Comparison of ENCODE assay signal across 26 cellular contexts in genomic region chr17:75740631-75741077, GRCh38. TPM values are rescaled to one million over a fixed set of nuclear protein-coding genes. Genes with fewer than 3 reads are reported as not detected.
DNase-seq lines count a peak whose midpoint lies in the region; ATAC-seq, FAIRE-seq and TF ChIP-seq lines count a peak whose summit lies in the region.
"Had no signal": no experiment of that assay in that cellular context is flagged by ENCODE, and none has a peak within 500 bp of the region (broad histone marks: within the 10 kb centered on the region; RNA-seq: fewer than 3 reads in every experiment).

No MANE protein-coding gene starts in this region.

- H2AFZ ChIP-seq in OCI-LY3 (ENCODE audit: low read depth, low read length) (no peak overlapping the region), K562 (ENCODE audit: low read depth, low read length) (peak overlapping the region; percentile 20; the same call in 1 of the 2 replicates), neuronal stem cell (ENCODE audit: low read length) (no peak overlapping the region)

- peak overlapping the region; percentile 65 for H2AK5ac ChIP-seq in neuronal stem cell (ENCODE audit: low read depth, low read length)

- H3K9me3 ChIP-seq in OCI-LY3 (ENCODE audit: insufficient read depth, low read length) = no peaks in the 10 kb centered on the region
- H3K9me3 ChIP-seq in K562 (replicated peaks; ENCODE audit: control insufficient read depth, insufficient read depth, low read depth, low read length) = no peaks in the 10 kb centered on the region
- no peaks in the 10 kb centered on the region for H3K9me3 ChIP-seq in neuronal stem cell (replicated peaks in 1 of 2; ENCODE audit: control insufficient read depth in 2 of 2, insufficient read depth in 1 of 2, low read depth in 1 of 2, low read length in 2 of 2)
- H3K9me3 ChIP-seq in CD8-positive, alpha-beta memory T cell (ENCODE audit: low read length) = no peaks in the 10 kb centered on the region

- no peak for FAIRE-seq in K562 (lab: Jason Lieb, UNC)
- FAIRE-seq: GM12892, GM19239 had no signal

- no peak overlapping the region for H3K4ac ChIP-seq in neuronal stem cell (ENCODE audit: low read length)

- no peak overlapping the region for H3K27ac Mint-ChIP-seq in CD8-positive, alpha-beta memory T cell
- H3K27ac Mint-ChIP-seq: T-helper 17 cell had no signal

- H4K20me1 ChIP-seq in OCI-LY3 (ENCODE audit: insufficient read depth, low read length) = no peaks in the 10 kb centered on the region
- H4K20me1 ChIP-seq in K562 (replicated peaks; ENCODE audit: control insufficient read depth, insufficient read depth, low read length) = peaks cover 3% of the 10 kb centered on the region; the same call in 1 of the 2 replicates

- CTCF ChIA-PET in K562 (lab: Yijun Ruan, JAX; ENCODE audit: low intra/inter-chr PET ratio) = no interaction called here
- CTCF ChIA-PET in CD8-positive, alpha-beta memory T cell (lab: Charles Lee) = no interaction called here

- H2BK12ac ChIP-seq in neuronal stem cell (ENCODE audit: low read length) = peak overlapping the region; percentile 73

- H2BK120ac ChIP-seq in neuronal stem cell (ENCODE audit: low read depth, low read length) = no peak overlapping the region

- DNase-seq in H7 = peak; percentile 78
- DNase-seq in K562 (ENCODE audit: extremely low read depth in 1 of 4, low spot score in 3 of 4) = no peak
- DNase-seq in neuronal stem cell (ENCODE audit: low spot score) = no peak
- DNase-seq in CD8-positive, alpha-beta memory T cell = no peak
- DNase-seq: DMS153; DND-41; HCEC 1CT; MV-4-11; NCI-H1105; NCI-H146; NCI-H1930; NCI-H446; NCI-H526; NCI-H82; NK-92 treated with Interleukin-12 subunit alpha and Interleukin-12 subunit beta, amount 100 ng/mL, for 24 hours; RPMI8226; SIG-M5; T-helper 17 cell had no signal

- H3K27me3 ChIP-seq in H7 (ENCODE audit: control insufficient read depth, insufficient read depth, low read length) (no peaks in the 10 kb centered on the region), OCI-LY3 (ENCODE audit: low read depth, low read length) (no peaks in the 10 kb centered on the region), K562 (ENCODE audit: control insufficient read depth in 2 of 2, insufficient read depth in 2 of 2, low read length in 2 of 2) (peaks cover 0 to 8% of the 10 kb centered on the region in 2 experiments; a peak in 2 of 5 replicates), neuronal stem cell (ENCODE audit: control insufficient read depth in 3 of 3, insufficient read depth in 3 of 3, low read depth in 1 of 3, low read length in 3 of 3) (peaks cover 0 to 11% (median 0%) of the 10 kb centered on the region in 3 experiments)
- H3K27me3 ChIP-seq in CD8-positive, alpha-beta memory T cell (ENCODE audit: insufficient read depth, low read length, poor library complexity, severe bottlenecking) = no peaks in the 10 kb centered on the region

- no peak overlapping the region for H4K91ac ChIP-seq in neuronal stem cell (ENCODE audit: low read depth, low read length, poor library complexity)

- H3K27me3 Mint-ChIP-seq in CD8-positive, alpha-beta memory T cell = no peaks in the 10 kb centered on the region
- H3K27me3 Mint-ChIP-seq: T-helper 17 cell had no signal

- no peaks in the 10 kb centered on the region for H3K79me2 ChIP-seq in OCI-LY3 (ENCODE audit: low read length)
- no peaks in the 10 kb centered on the region for H3K79me2 ChIP-seq in K562 (ENCODE audit: control insufficient read depth, insufficient read depth, low read length)

- no peak overlapping the region for H3K23ac ChIP-seq in neuronal stem cell (ENCODE audit: low read depth, low read length, poor library complexity)

- no peaks in the 10 kb centered on the region for H3K36me3 Mint-ChIP-seq in CD8-positive, alpha-beta memory T cell

- intact Hi-C loops in K562 (cut with micrococcal nuclease) = no loop called here

- no peak overlapping the region for H2BK5ac ChIP-seq in neuronal stem cell (ENCODE audit: low read length)

- no peak for TF ChIP-seq POLR2A in K562 (conservative IDR thresholded peaks at IDR 0.05)

- in situ Hi-C loops in K562 (cut with MboI) = no loop called here

- no peak overlapping the region for H3K4me3 ChIP-seq in H7 (ENCODE audit: insufficient read depth, low read depth, low read length)
- no peak overlapping the region for H3K4me3 ChIP-seq in OCI-LY3 (ENCODE audit: low read length)
- no peak overlapping the region for H3K4me3 ChIP-seq in K562
- no peak overlapping the region for H3K4me3 ChIP-seq in neuronal stem cell (ENCODE audit: low read length in 2 of 2)
- no peak overlapping the region for H3K4me3 ChIP-seq in CD8-positive, alpha-beta memory T cell (ENCODE audit: low read length)
- H3K4me3 ChIP-seq: SK-N-MC had no signal

- no peak overlapping the region for H4K8ac ChIP-seq in neuronal stem cell (ENCODE audit: low read depth, low read length)

- no peaks in the 10 kb centered on the region for H3K36me3 ChIP-seq in H7 (replicated peaks; ENCODE audit: control insufficient read depth, insufficient read depth, low read length)
- H3K36me3 ChIP-seq in OCI-LY3 (replicated peaks; ENCODE audit: low read depth, low read length) = no peaks in the 10 kb centered on the region
- no peaks in the 10 kb centered on the region for H3K36me3 ChIP-seq in K562 (ENCODE audit: control insufficient read depth, insufficient read depth, low read length)
- H3K36me3 ChIP-seq in neuronal stem cell (replicated peaks in 1 of 2; ENCODE audit: control insufficient read depth in 2 of 2, insufficient read depth in 2 of 2, low read length in 2 of 2) = no peaks in the 10 kb centered on the region
- H3K36me3 ChIP-seq in CD8-positive, alpha-beta memory T cell (ENCODE audit: insufficient read depth, low read length) = no peaks in the 10 kb centered on the region

- peaks cover 0 to 2% (median 0%) of the 10 kb centered on the region in 3 donors for H3K4me1 Mint-ChIP-seq in CD8-positive, alpha-beta memory T cell
- H3K4me1 Mint-ChIP-seq: T-helper 17 cell had no signal

- TF ChIP-seq CTCF in OCI-LY3 (IDR thresholded peaks at IDR 0.05; ENCODE audit: low read depth, low read length) (peak; percentile 10; the same call in 1 of the 2 replicates), K562 (IDR thresholded peaks at IDR 0.05 in 2 of 3, conservative IDR thresholded peaks at IDR 0.05 in 1 of 3; ENCODE audit: insufficient read depth in 2 of 3, low read depth in 1 of 3, low read length in 3 of 3) (0 out of 6 replicates have a peak, but pooled peaks of 2 of the 3 experiments have one; percentile 8 to 10)

- peaks cover 4% of the 10 kb centered on the region for H3K79me1 ChIP-seq in neuronal stem cell (ENCODE audit: low read depth, low read length)

- H3K4me2 ChIP-seq in OCI-LY3 (ENCODE audit: low read length) = no peak overlapping the region
- no peak overlapping the region for H3K4me2 ChIP-seq in K562 (ENCODE audit: insufficient read depth, low read length)
- H3K4me2 ChIP-seq in neuronal stem cell (ENCODE audit: insufficient read depth, low read length, poor library complexity, severe bottlenecking) = no peak overlapping the region

- H3K4me3 Mint-ChIP-seq in CD8-positive, alpha-beta memory T cell = no peak overlapping the region
- H3K4me3 Mint-ChIP-seq: CD14-positive monocyte, T-helper 17 cell had no signal

- TF ChIP-seq EP300 in K562 (IDR thresholded peaks at IDR 0.05; ENCODE audit: low read length) = no peak

- no peak overlapping the region for H3K27ac ChIP-seq in OCI-LY3 (ENCODE audit: low read length)
- H3K27ac ChIP-seq in K562 (ENCODE audit: extremely low read depth, low read depth, low read length) = no peak overlapping the region
- no peak overlapping the region for H3K27ac ChIP-seq in neuronal stem cell (replicated peaks; ENCODE audit: low read length)
- no peak overlapping the region for H3K27ac ChIP-seq in CD8-positive, alpha-beta memory T cell (ENCODE audit: low read depth, low read length)
- H3K27ac ChIP-seq: HL-60, SK-N-MC had no signal

- H3K9ac ChIP-seq in OCI-LY3 (ENCODE audit: low read length) (no peak overlapping the region), K562 (ENCODE audit: insufficient read depth in 1 of 2, low read depth in 2 of 2, low read length in 2 of 2) (peak overlapping the region in 1 of 2 experiments; percentile 32; a peak in 1 of 4 replicates), neuronal stem cell (ENCODE audit: low read depth, low read length, poor library complexity) (peak overlapping the region; percentile 21)

- H3K9me3 Mint-ChIP-seq in CD8-positive, alpha-beta memory T cell = no peaks in the 10 kb centered on the region

- peak overlapping the region; percentile 28 for H3K18ac ChIP-seq in neuronal stem cell (ENCODE audit: low read length)

- POLR2A ChIA-PET in K562 (lab: Yijun Ruan, JAX) = no interaction called here
- POLR2A ChIA-PET in CD8-positive, alpha-beta memory T cell (lab: Charles Lee) = no interaction called here

- H2BK15ac ChIP-seq in neuronal stem cell (ENCODE audit: low read length) = no peak overlapping the region

- no peak for TF ChIP-seq RAD21 in K562 (CRISPR knock-in tag; conservative IDR thresholded peaks at IDR 0.05 in 1 of 2, IDR thresholded peaks at IDR 0.05 in 1 of 2)

- H3K4me1 ChIP-seq in OCI-LY3 (ENCODE audit: low read length) = peaks cover 14% of the 10 kb centered on the region
- peaks cover 0 to 48% of the 10 kb centered on the region in 2 experiments; a peak in 2 of 5 replicates for H3K4me1 ChIP-seq in K562 (replicated peaks in 1 of 2; ENCODE audit: control insufficient read depth in 2 of 2, insufficient read depth in 2 of 2, low read length in 2 of 2)
- peaks cover 0 to 5% of the 10 kb centered on the region in 2 donors for H3K4me1 ChIP-seq in neuronal stem cell (ENCODE audit: control insufficient read depth in 2 of 2, insufficient read depth in 1 of 2, low read depth in 1 of 2, low read length in 2 of 2)
- H3K4me1 ChIP-seq in CD8-positive, alpha-beta memory T cell (ENCODE audit: insufficient read depth, low read length) = no peaks in the 10 kb centered on the region

- 26% methylated on average over 16 of the region's 17 CpGs for WGBS in K562 (ENCODE audit: insufficient coverage, low coverage, missing lambda C conversion rate)
- WGBS in neuronal stem cell (ENCODE audit: extremely low coverage in 2 of 2, insufficient read length in 2 of 2, insufficient replicate concordance in 1 of 2), 2 donors = no CpG with 5 or more reads among the region's 17 CpGs

- peaks cover 4% of the 10 kb centered on the region for H3K9me1 ChIP-seq in K562 (ENCODE audit: control insufficient read depth, insufficient read depth, low read length)

- peak overlapping the region; percentile 38 for H3K14ac ChIP-seq in neuronal stem cell (ENCODE audit: low read length)

- BruUV-seq in K562 (replicated peaks; lab: Mats Ljungman, UMichigan) = no TSS peak

- peak; percentile 44 for ATAC-seq in K562
- no peak for ATAC-seq in GM18870 (IDR thresholded peaks at IDR 0.05; ENCODE audit: unreplicated experiment)
- no peak for ATAC-seq in GM21576 (IDR thresholded peaks at IDR 0.05; ENCODE audit: unreplicated experiment)
- ATAC-seq: T-helper 17 cell had no signal

RNA-seq across cellular contexts. Expression of gene ITGB4, which starts 19.4 kb away (rescaled TPM):
- 0.28 and 0.70 TPM in 2 replicates for total RNA-seq in H7 (2014; rRNA removed; shearing (Covaris generic))
- 0.84 and 1.1 TPM in 2 replicates for total RNA-seq in K562 (2011; cell fraction: chromatin; rRNA removed; ENCODE audit: low replicate concordance)
- 1.7 and 2.4 TPM in 2 replicates for total RNA-seq in K562 (2011; cell fraction: nucleolus; rRNA removed)
- total RNA-seq in K562 (2011; cell fraction: nucleoplasm; rRNA removed) = 1.4 and 1.9 TPM in 2 replicates
- total RNA-seq in K562 (2014; rRNA removed) (0.05 and 0.82 TPM in 2 replicates), K562 (2014; rRNA removed; fragmentation: Illumina TruSeq; extraction: Trizol) (not detected in 2 replicates), K562 (2015; rRNA removed; fragmentation: Illumina TruSeq; extraction: Trizol) (0.25 and 0.26 TPM in 2 replicates), K562 (2021) (0.89 and 2.8 TPM in 2 replicates)
- polyA plus RNA-seq in K562 (2011; rRNA removed) (0.95 and 1.3 TPM in 2 replicates), K562 (2014; fragmentation: Illumina TruSeq; extraction: Trizol) (0.58 and 0.86 TPM in 2 replicates), K562 (2014; fragmentation: Nextera tagmentation; extraction: Ambion mirVana) (not detected), K562 (2014; rRNA removed) (0.93 and 1.2 TPM in 2 replicates)
- polyA plus RNA-seq in K562 (2011; cell fraction: cytosol; rRNA removed) = 1.1 and 2.0 TPM in 2 replicates
- polyA plus RNA-seq in K562 (2011; cell fraction: nucleus; rRNA removed) = 2.3 and 2.6 TPM in 2 replicates
- 1.9 and 4.1 TPM in 2 replicates for polyA plus RNA-seq in K562 (2012)
- polyA minus RNA-seq in K562 (2011; rRNA and poly(A)+ RNA removed) = 0.24 and 0.32 TPM in 2 replicates
- polyA minus RNA-seq in K562 (2011; cell fraction: cytosol; rRNA and poly(A)+ RNA removed) = 3.4 and 4.2 TPM in 2 replicates
- 0.89 and 1.2 TPM in 2 replicates for polyA minus RNA-seq in K562 (2011; cell fraction: nucleus; rRNA and poly(A)+ RNA removed)
- 1.5 TPM for polyA plus RNA-seq in neuronal stem cell (2013, experiment 1 of 2)
- 2.0 TPM for polyA plus RNA-seq in neuronal stem cell (2013, experiment 2 of 2)
- total RNA-seq in CD8-positive, alpha-beta memory T cell = 1 to 10 TPM; 1.8 to 2.1 TPM
- polyA plus RNA-seq in CD8-positive, alpha-beta memory T cell = 1.5 TPM

RNA-seq across cellular contexts. Expression of gene GALK1, which starts 24.3 kb away (rescaled TPM):
- 43.4 and 47.2 TPM in 2 replicates for total RNA-seq in H7 (2014; rRNA removed; shearing (Covaris generic))
- total RNA-seq in K562 (2011; cell fraction: chromatin; rRNA removed; ENCODE audit: low replicate concordance) = 12.6 and 46.2 TPM in 2 replicates
- total RNA-seq in K562 (2011; cell fraction: nucleolus; rRNA removed) = 46.2 and 53.6 TPM in 2 replicates
- 21.6 and 27.1 TPM in 2 replicates for total RNA-seq in K562 (2011; cell fraction: nucleoplasm; rRNA removed)
- total RNA-seq in K562 (2014; rRNA removed) (51.6 and 58.5 TPM in 2 replicates), K562 (2014; rRNA removed; fragmentation: Illumina TruSeq; extraction: Trizol) (2.2 and 4.2 TPM in 2 replicates), K562 (2015; rRNA removed; fragmentation: Illumina TruSeq; extraction: Trizol) (23.2 and 23.4 TPM in 2 replicates), K562 (2021) (41.6 and 46.7 TPM in 2 replicates)
- polyA plus RNA-seq in K562 (2011; rRNA removed) (17.4 and 31.4 TPM in 2 replicates), K562 (2014; fragmentation: Illumina TruSeq; extraction: Trizol) (6.1 and 15.8 TPM in 2 replicates), K562 (2014; fragmentation: Nextera tagmentation; extraction: Ambion mirVana) (1 to 10 TPM in 1 of 2 experiments, under 1 TPM in 1; 0.45 to 2.1 TPM), K562 (2014; rRNA removed) (36.4 and 40.3 TPM in 2 replicates)
- 40.3 and 101 TPM in 2 replicates for polyA plus RNA-seq in K562 (2011; cell fraction: cytosol; rRNA removed)
- 71.0 and 91.6 TPM in 2 replicates for polyA plus RNA-seq in K562 (2011; cell fraction: nucleus; rRNA removed)
- polyA plus RNA-seq in K562 (2012) = 29.9 and 60.2 TPM in 2 replicates
- polyA minus RNA-seq in K562 (2011; rRNA and poly(A)+ RNA removed) = 7.4 and 9.8 TPM in 2 replicates
- 23.4 and 30.8 TPM in 2 replicates for polyA minus RNA-seq in K562 (2011; cell fraction: cytosol; rRNA and poly(A)+ RNA removed)
- 18.3 and 25.1 TPM in 2 replicates for polyA minus RNA-seq in K562 (2011; cell fraction: nucleus; rRNA and poly(A)+ RNA removed)
- 20.1 TPM for polyA plus RNA-seq in neuronal stem cell (2013, experiment 1 of 2)
- polyA plus RNA-seq in neuronal stem cell (2013, experiment 2 of 2) = 18.5 TPM
- 10 to 100 TPM; 33.2 to 39.7 TPM for total RNA-seq in CD8-positive, alpha-beta memory T cell
- polyA plus RNA-seq in CD8-positive, alpha-beta memory T cell = 19.7 TPM

RNA-seq across cellular contexts. Expression of gene UNK, which starts 44.0 kb away (rescaled TPM):
- 17.9 and 21.7 TPM in 2 replicates for total RNA-seq in H7 (2014; rRNA removed; shearing (Covaris generic))
- 112 and 148 TPM in 2 replicates for total RNA-seq in K562 (2011; cell fraction: chromatin; rRNA removed; ENCODE audit: low replicate concordance)
- 60.9 and 67.9 TPM in 2 replicates for total RNA-seq in K562 (2011; cell fraction: nucleolus; rRNA removed)
- total RNA-seq in K562 (2011; cell fraction: nucleoplasm; rRNA removed) = 116 and 161 TPM in 2 replicates
- total RNA-seq in K562 (2014; rRNA removed) (12.8 and 16.0 TPM in 2 replicates), K562 (2014; rRNA removed; fragmentation: Illumina TruSeq; extraction: Trizol) (24.8 and 27.6 TPM in 2 replicates), K562 (2015; rRNA removed; fragmentation: Illumina TruSeq; extraction: Trizol) (25.8 and 27.7 TPM in 2 replicates), K562 (2021) (22.2 and 26.7 TPM in 2 replicates)
- polyA plus RNA-seq in K562 (2011; rRNA removed) (38.6 and 38.7 TPM in 2 replicates), K562 (2014; fragmentation: Illumina TruSeq; extraction: Trizol) (36.5 and 38.1 TPM in 2 replicates), K562 (2014; fragmentation: Nextera tagmentation; extraction: Ambion mirVana) (10 to 100 TPM; 13.7 to 18.8 TPM), K562 (2014; rRNA removed) (24.2 and 25.4 TPM in 2 replicates)
- polyA plus RNA-seq in K562 (2011; cell fraction: cytosol; rRNA removed) = 17.7 and 26.9 TPM in 2 replicates
- 31.3 and 35.3 TPM in 2 replicates for polyA plus RNA-seq in K562 (2011; cell fraction: nucleus; rRNA removed)
- 20.2 and 24.9 TPM in 2 replicates for polyA plus RNA-seq in K562 (2012)
- 25.3 and 43.9 TPM in 2 replicates for polyA minus RNA-seq in K562 (2011; rRNA and poly(A)+ RNA removed)
- 6.6 and 14.4 TPM in 2 replicates for polyA minus RNA-seq in K562 (2011; cell fraction: cytosol; rRNA and poly(A)+ RNA removed)
- polyA minus RNA-seq in K562 (2011; cell fraction: nucleus; rRNA and poly(A)+ RNA removed) = 17.8 and 34.1 TPM in 2 replicates
- polyA plus RNA-seq in neuronal stem cell (2013, experiment 1 of 2) = 25.1 TPM
- 26.8 TPM for polyA plus RNA-seq in neuronal stem cell (2013, experiment 2 of 2)
- 10 to 100 TPM; 24.4 to 29.3 TPM for total RNA-seq in CD8-positive, alpha-beta memory T cell
- 32.8 TPM for polyA plus RNA-seq in CD8-positive, alpha-beta memory T cell
